Comparison of ENCODE assay signal across 18 cellular contexts in genomic region chr15:78922527-78922926, GRCh38. TPM values are rescaled to one million over a fixed set of nuclear protein-coding genes. Genes with fewer than 3 reads are reported as not detected.
DNase-seq lines count a peak whose midpoint lies in the region; ATAC-seq and TF ChIP-seq lines count a peak whose summit lies in the region.
"Had no signal": no experiment of that assay in that cellular context is flagged by ENCODE, and none has a peak within 500 bp of the region (broad histone marks: within the 10 kb centered on the region; RNA-seq: fewer than 3 reads in every experiment).

No MANE protein-coding gene starts in this region.

- TF ChIP-seq CTCF in GM13977 (IDR thresholded peaks at IDR 0.05; ENCODE audit: extremely low read depth, insufficient read depth, missing control alignments), result no peak
- no peak for TF ChIP-seq CTCF in OCI-LY3 (IDR thresholded peaks at IDR 0.05; ENCODE audit: low read depth, low read length)
- TF ChIP-seq CTCF in dorsolateral prefrontal cortex (IDR thresholded peaks at IDR 0.05 in 54 of 56, conservative IDR thresholded peaks at IDR 0.05 in 2 of 56; ENCODE audit: low read depth in 1 of 56, partially characterized antibody in 56 of 56), result no peak
- TF ChIP-seq CTCF in prostate gland (IDR thresholded peaks at IDR 0.05), result no peak

- in situ Hi-C loops in GM13977 (cut with MboI; ENCODE audit: low pct_unique_long_range_greater_than_20kb, low sequenced_read_pairs, unreplicated experiment), result no loop called here

- H3K36me3 ChIP-seq in OCI-LY3 (replicated peaks; ENCODE audit: low read depth, low read length), result peaks cover 81% of the 10 kb centered on the region
- no peaks in the 10 kb centered on the region for H3K36me3 ChIP-seq in prostate gland

- intact Hi-C loops in dorsolateral prefrontal cortex (cut with DNase I) (no loop called here), prostate gland (cut with DNase I) (no loop called here)

- no peak overlapping the region for H2AFZ ChIP-seq in OCI-LY3 (ENCODE audit: low read depth, low read length)
- H2AFZ ChIP-seq: PC-9 had no signal

- H3K4me1 ChIP-seq in OCI-LY3 (ENCODE audit: low read length), result peaks cover 21% of the 10 kb centered on the region
- H3K4me1 ChIP-seq in prostate gland (replicated peaks), result no peaks in the 10 kb centered on the region
- H3K4me1 ChIP-seq: A549 had no signal

- no peak for ATAC-seq in HG03097 (IDR thresholded peaks at IDR 0.05; ENCODE audit: low FRiP score, unreplicated experiment)
- ATAC-seq in HG03565 (IDR thresholded peaks at IDR 0.05; ENCODE audit: unreplicated experiment), result no peak
- ATAC-seq: A549, HCT116 had no signal

- no peaks in the 10 kb centered on the region for H3K27me3 ChIP-seq in OCI-LY3 (ENCODE audit: low read depth, low read length)
- H3K27me3 ChIP-seq in dorsolateral prefrontal cortex, result no peaks in the 10 kb centered on the region
- H3K27me3 ChIP-seq in prostate gland (replicated peaks; ENCODE audit: insufficient read depth), result no peaks in the 10 kb centered on the region

- 42% methylated on average over 7 of the region's 7 CpGs for WGBS in prostate gland

- H3K27ac ChIP-seq in OCI-LY3 (ENCODE audit: low read length) (peak overlapping the region; percentile 51), dorsolateral prefrontal cortex (peak overlapping the region in 46 of 59 donors; percentile 4 to 77 (median 46)), prostate gland (peak overlapping the region; percentile 26 to 43)
- H3K27ac ChIP-seq: A549, C4-2B, PC-9 had no signal

- H4K20me1 ChIP-seq in OCI-LY3 (ENCODE audit: insufficient read depth, low read length), result peaks cover 39% of the 10 kb centered on the region

- H3K4me3 ChIP-seq in OCI-LY3 (ENCODE audit: low read length) (no peak overlapping the region), dorsolateral prefrontal cortex (no peak overlapping the region), prostate gland (no peak overlapping the region)
- H3K4me3 ChIP-seq: A549, PC-9 had no signal

- no peak overlapping the region for H3K9ac ChIP-seq in OCI-LY3 (ENCODE audit: low read length)

- peak; percentile 15 for DNase-seq in GM13977 (ENCODE audit: low spot score)
- peak in 1 of 10 donors; percentile 22 for DNase-seq in dorsolateral prefrontal cortex
- DNase-seq in prostate gland (ENCODE audit: low spot score), result no peak
- no peak for DNase-seq in activated naive CD4-positive, alpha-beta T cell (lab: John Stamatoyannopoulos, UW)
- no peak for DNase-seq in NCI-H526 treated with DMSO at 0.1 percent for 48 hours (lab: John Stamatoyannopoulos, UW)
- DNase-seq: DMS153, EL, NCI-H1417, NCI-H1930, NCI-H446 treated with DMSO at 0.1 percent for 48 hours, NCI-H748 treated with DMSO at 0.1 percent for 48 hours, PC-9 had no signal

- peaks cover 8% of the 10 kb centered on the region; the same call in 1 of the 2 replicates for H3K79me2 ChIP-seq in OCI-LY3 (ENCODE audit: low read length)

- H3K9me3 ChIP-seq in OCI-LY3 (ENCODE audit: insufficient read depth, low read length), result no peaks in the 10 kb centered on the region
- H3K9me3 ChIP-seq in prostate gland, result no peaks in the 10 kb centered on the region
- H3K9me3 ChIP-seq: A549 had no signal

- H3K4me2 ChIP-seq in OCI-LY3 (ENCODE audit: low read length), result no peak overlapping the region
- H3K4me2 ChIP-seq: A549, PC-9 had no signal

- no peak for TF ChIP-seq POLR2A in prostate gland (IDR thresholded peaks at IDR 0.05)

RNA-seq across cellular contexts. Expression of gene CTSH, which starts 22.3 kb away (rescaled TPM):
- total RNA-seq in dorsolateral prefrontal cortex, result 100 to 1,000 TPM in 19 of 120 experiments, 10 to 100 TPM in 101; 37.9 to 182 (median 75.8) TPM
- total RNA-seq in prostate gland, result 100 to 1,000 TPM; 257 to 415 TPM

RNA-seq across cellular contexts. Expression of gene MORF4L1, which starts 49.8 kb away (rescaled TPM):
- 100 to 1,000 TPM; 221 to 556 (median 377) TPM for total RNA-seq in dorsolateral prefrontal cortex
- total RNA-seq in prostate gland, result 100 to 1,000 TPM; 151 to 304 TPM
